ENCODE assay signal across 34 cellular contexts in genomic region chr12:131596115-131596514, GRCh38.
"Had no signal": no experiment of that assay in that cellular context is flagged by ENCODE, and none has a peak within 500 bp of the region (broad histone marks: within the 10 kb centered on the region; RNA-seq: fewer than 3 reads in every experiment).

No MANE protein-coding gene starts in this region.

- H3K36me3 ChIP-seq: MG63 had no signal

- H3K4me2 ChIP-seq: KMS-11 had no signal

- H3K4me3 ChIP-seq: MG63 had no signal

- H3K27ac ChIP-seq: KMS-11 had no signal

- H3K9me3 ChIP-seq: MG63 had no signal

- DNase-seq: Karpas-422, Kasumi-1, MG63, MM.1S, MV-4-11, NCI-H1048, NCI-H1092, NCI-H1092 treated with DMSO at 0.1 percent for 48 hours, NCI-H1105, NCI-H1105 treated with DMSO at 0.1 percent for 48 hours, NCI-H1417, NCI-H1417 treated with DMSO at 0.1 percent for 48 hours, NCI-H1436, NCI-H1436 treated with DMSO at 0.1 percent for 48 hours, NCI-H146, NCI-H1694, NCI-H1694 treated with DMSO at 0.1 percent for 48 hours, NCI-H187, NCI-H187 treated with DMSO at 0.1 percent for 48 hours, NCI-H1930, NCI-H2029, NCI-H2029 treated with DMSO at 0.1 percent for 48 hours, NCI-H2081, NCI-H2081 treated with DMSO at 0.1 percent for 48 hours, NCI-H2107, NCI-H2171, NCI-H2171 treated with DMSO at 0.1 percent for 48 hours, NCI-H2227 treated with DMSO at 0.1 percent for 48 hours, NCI-H226, NCI-H345, NCI-H446, NCI-H446 treated with DMSO at 0.1 percent for 48 hours, NCI-H510A had no signal
